1 cellular context compared by ENCODE assay signal in genomic region chr2:99490088-99491065, GRCh38.
TF ChIP-seq lines count a peak whose summit lies in the region.

No MANE protein-coding gene starts in this region.

TF ChIP-seq in HepG2, 621 proteins besides CTCF, POLR2A, EP300 and RAD21 (continued from another document):
- TF ChIP-seq MXD1 (CRISPR knock-in tag; IDR thresholded peaks at IDR 0.05) (peak; percentile 31), THAP7 (CRISPR knock-in tag; IDR thresholded peaks at IDR 0.05) (no peak; the same call in 1 of the 2 replicates), PBX2 (CRISPR knock-in tag; IDR thresholded peaks at IDR 0.05) (no peak), SSRP1 (CRISPR knock-in tag; IDR thresholded peaks at IDR 0.05) (no peak), ZNF7 (CRISPR knock-in tag; IDR thresholded peaks at IDR 0.05) (peak; percentile 74; the same call in 1 of the 2 replicates), CAMTA2 (CRISPR knock-in tag; IDR thresholded peaks at IDR 0.05; ENCODE audit: borderline replicate concordance) (no peak), ZFP62 (CRISPR knock-in tag; IDR thresholded peaks at IDR 0.05) (no peak), MIER3 (CRISPR knock-in tag; IDR thresholded peaks at IDR 0.05; ENCODE audit: borderline replicate concordance) (peak; percentile 66; the same call in 1 of the 2 replicates), TMF1 (CRISPR knock-in tag; IDR thresholded peaks at IDR 0.05; ENCODE audit: low read depth) (no peak; the same call in 1 of the 2 replicates), DPF2 (CRISPR knock-in tag; IDR thresholded peaks at IDR 0.05; ENCODE audit: borderline replicate concordance, low read depth) (no peak), GMEB2 (CRISPR knock-in tag; IDR thresholded peaks at IDR 0.05; ENCODE audit: low read depth) (no peak), ZNF484 (CRISPR knock-in tag; IDR thresholded peaks at IDR 0.05; ENCODE audit: borderline replicate concordance, low read depth) (no peak), SYNCRIP (IDR thresholded peaks at IDR 0.05; ENCODE audit: insufficient read depth, low read depth, low read length) (no peak), CREBL2 (CRISPR knock-in tag; IDR thresholded peaks at IDR 0.05; ENCODE audit: borderline replicate concordance) (no peak), ZMYM3 (CRISPR knock-in tag; IDR thresholded peaks at IDR 0.05) (peak; percentile 11; the same call in 1 of the 2 replicates), STAT6 (CRISPR knock-in tag; IDR thresholded peaks at IDR 0.05; ENCODE audit: borderline replicate concordance) (0 out of 2 replicates have a peak, but pooled peaks have one; percentile 85), HNF4G (IDR thresholded peaks at IDR 0.05; ENCODE audit: borderline replicate concordance, low read depth, low read length) (no peak), HNF4G (CRISPR knock-in tag; IDR thresholded peaks at IDR 0.05; ENCODE audit: borderline replicate concordance, low read depth) (0 out of 2 replicates have a peak, but pooled peaks have one; percentile 34), SALL1 (CRISPR knock-in tag; IDR thresholded peaks at IDR 0.05) (peak; percentile 92), SMARCE1 (IDR thresholded peaks at IDR 0.05; ENCODE audit: borderline replicate concordance) (no peak), BHLHE40 (IDR thresholded peaks at IDR 0.05; ENCODE audit: low read length) (peak; percentile 100), AFF4 (CRISPR knock-in tag; IDR thresholded peaks at IDR 0.05) (no peak), ATF7 (IDR thresholded peaks at IDR 0.05) (no peak), ATF7 (CRISPR knock-in tag; IDR thresholded peaks at IDR 0.05) (no peak), ZSCAN9 (CRISPR knock-in tag; IDR thresholded peaks at IDR 0.05; ENCODE audit: borderline replicate concordance) (peak; percentile 95), ZNF691 (CRISPR knock-in tag; IDR thresholded peaks at IDR 0.05; ENCODE audit: borderline replicate concordance, low read depth) (0 out of 2 replicates have a peak, but pooled peaks have one; percentile 61), HIC2 (CRISPR knock-in tag; IDR thresholded peaks at IDR 0.05; ENCODE audit: low read depth) (peak; percentile 42; the same call in 1 of the 2 replicates), MAFF (IDR thresholded peaks at IDR 0.05; ENCODE audit: low read depth, low read length) (no peak), BATF2 (CRISPR knock-in tag; IDR thresholded peaks at IDR 0.05) (no peak; the same call in 1 of the 2 replicates), ZNF790 (CRISPR knock-in tag; IDR thresholded peaks at IDR 0.05; ENCODE audit: borderline replicate concordance) (no peak; the same call in 1 of the 2 replicates), U2AF1 (optimal IDR thresholded peaks at IDR 0.05; ENCODE audit: low read depth, low read length) (no peak), ZNF274 (CRISPR knock-in tag; IDR thresholded peaks at IDR 0.05) (peak; percentile 95; the same call in 1 of the 2 replicates), ZBTB34 (CRISPR knock-in tag; IDR thresholded peaks at IDR 0.05) (peak; percentile 46; the same call in 1 of the 2 replicates), PHB2 (IDR thresholded peaks at IDR 0.05; ENCODE audit: partially characterized antibody) (no peak), FOXO4 (CRISPR knock-in tag; conservative IDR thresholded peaks at IDR 0.05) (no peak)
